7 cellular contexts compared by ENCODE assay signal in genomic region chr1:8031176-8031785, GRCh38. TPM values are rescaled to one million over a fixed set of nuclear protein-coding genes. Genes with fewer than 3 reads are reported as not detected.
DNase-seq lines count a peak whose midpoint lies in the region; ATAC-seq, FAIRE-seq and TF ChIP-seq lines count a peak whose summit lies in the region.

No MANE protein-coding gene starts in this region.

- H3K36me3 ChIP-seq in Loucy (ENCODE audit: insufficient read depth, low read length) (no peaks in the 10 kb centered on the region), kidney (ENCODE audit: control insufficient read depth in 1 of 2, insufficient read depth in 2 of 2, low read length in 2 of 2) (peaks cover 0 to 2% of the 10 kb centered on the region in 2 donors)

- H3K27ac ChIP-seq in kidney (ENCODE audit: low read depth in 2 of 2, low read length in 2 of 2) = no peak overlapping the region

- FAIRE-seq in kidney (lab: Jason Lieb, UNC) = peak; percentile 91

- H3F3A ChIP-seq in Loucy (ENCODE audit: low read depth) = no peaks in the 10 kb centered on the region

- no peak overlapping the region for H3K9ac ChIP-seq in Loucy (ENCODE audit: low read depth, low read length, poor library complexity, severe bottlenecking)
- H3K9ac ChIP-seq in kidney (ENCODE audit: low read length in 2 of 2) = no peak overlapping the region

- no peak overlapping the region for H3K4me2 ChIP-seq in Loucy (ENCODE audit: low read depth, low read length, poor library complexity, severe bottlenecking)

- DNase-seq in EH (ENCODE audit: low read depth) (peak; percentile 64), kidney (no peak)
- peak; percentile 11 for DNase-seq in activated CD4-positive, alpha-beta T cell treated with anti-CD3 and anti-CD28 coated beads for 48 hours
- DNase-seq in stimulated activated CD4-positive, alpha-beta T cell treated with anti-CD3 and anti-CD28 coated beads, Interleukin-2, amount 100 ng/mL, for 48 hours = no peak

- H3K27me3 ChIP-seq in Loucy (ENCODE audit: insufficient read depth, low read length, poor library complexity, severe bottlenecking) = no peaks in the 10 kb centered on the region

- H2AFZ ChIP-seq in Loucy (ENCODE audit: low read length) = no peak overlapping the region

- H3K79me2 ChIP-seq in Loucy (ENCODE audit: insufficient read depth, low read length) = no peaks in the 10 kb centered on the region

- intact Hi-C loops in kidney (cut with DNase I) = no loop called here

- H3K4me1 ChIP-seq in Loucy (ENCODE audit: insufficient read depth, low read length, poor library complexity, severe bottlenecking) (no peaks in the 10 kb centered on the region), kidney (ENCODE audit: control insufficient read depth in 1 of 2, insufficient read depth in 1 of 2, low read depth in 1 of 2, low read length in 2 of 2) (peaks cover 8 to 11% of the 10 kb centered on the region in 2 donors)

- ATAC-seq in HG03565 (IDR thresholded peaks at IDR 0.05; ENCODE audit: unreplicated experiment) (no peak), HG02610 (IDR thresholded peaks at IDR 0.05; ENCODE audit: unreplicated experiment) (no peak)

- TF ChIP-seq CTCF in Loucy (conservative IDR thresholded peaks at IDR 0.05; ENCODE audit: low read length) (peak; percentile 65), kidney (IDR thresholded peaks at IDR 0.05; ENCODE audit: borderline replicate concordance, extremely low read depth, insufficient read depth) (peak; percentile 67)

- no peaks in the 10 kb centered on the region for H3K9me2 ChIP-seq in Loucy (replicated peaks; ENCODE audit: low read depth, low read length)

- H3K9me3 ChIP-seq in Loucy (ENCODE audit: insufficient read depth, low read depth, low read length) = no peaks in the 10 kb centered on the region
- no peaks in the 10 kb centered on the region for H3K9me3 ChIP-seq in kidney (ENCODE audit: control insufficient read depth in 1 of 2, low read length in 2 of 2)

- H3K4me3 ChIP-seq in Loucy (ENCODE audit: low read length, poor library complexity, severe bottlenecking) (no peak overlapping the region), kidney (ENCODE audit: low read length in 2 of 2) (no peak overlapping the region)

- no peaks in the 10 kb centered on the region for H4K20me1 ChIP-seq in Loucy (ENCODE audit: insufficient read depth, low read length, poor library complexity, severe bottlenecking)

RNA-seq across cellular contexts. Expression of gene ERRFI1, which starts 5.2 kb away (rescaled TPM):
- total RNA-seq in kidney = 71.3 TPM
- polyA plus RNA-seq in kidney (ENCODE audit: insufficient read depth, low read depth, low replicate concordance) = 25.0 TPM

Comparison
In these comparisons a context has a peak if more than half of its experiments do, and no peak if none do; other contexts are left out.
1. DNase-seq: peak in EH (single experiment) and activated CD4-positive, alpha-beta T cell treated with anti-CD3 and anti-CD28 coated beads for 48 hours (single experiment); none in kidney (single experiment) and stimulated activated CD4-positive, alpha-beta T cell treated with anti-CD3 and anti-CD28 coated beads, Interleukin-2, amount 100 ng/mL, for 48 hours (0 of 2).